ENCODE assay signal across 1 cellular context in the genomic region with DNA sequence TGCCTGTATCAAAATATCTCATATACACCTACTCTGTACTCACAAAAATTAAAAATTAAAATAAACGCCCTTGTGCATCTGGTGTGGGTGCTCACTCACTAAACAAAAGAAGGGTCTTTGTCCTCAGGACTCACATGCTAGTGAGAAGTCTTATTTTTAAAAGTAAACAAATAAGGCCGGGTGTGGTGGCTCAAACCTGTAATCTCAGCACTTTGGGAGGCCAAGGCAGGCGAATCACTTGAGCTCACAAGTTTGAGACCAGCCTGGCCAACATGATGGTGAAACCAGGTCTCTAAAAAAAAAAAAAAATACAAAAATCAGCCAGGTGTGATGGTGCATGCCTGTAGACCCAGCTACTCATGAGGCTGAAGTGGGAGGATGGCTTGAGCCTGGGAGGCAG.
TF ChIP-seq lines count a peak whose summit lies in the region.

No MANE protein-coding gene starts in this region.

TF ChIP-seq in A549, 52 proteins besides CTCF, POLR2A, EP300 and RAD21:
- TF ChIP-seq EHMT2 (IDR thresholded peaks at IDR 0.05; ENCODE audit: low read depth) (no peak), HOXA7 (CRISPR knock-in tag; IDR thresholded peaks at IDR 0.05) (no peak), CEBPB (IDR thresholded peaks at IDR 0.05) (no peak), NR3C1 (IDR thresholded peaks at IDR 0.05) (no peak), CHD4 (IDR thresholded peaks at IDR 0.05; ENCODE audit: borderline replicate concordance) (no peak)
- TF ChIP-seq, protein P1, sequence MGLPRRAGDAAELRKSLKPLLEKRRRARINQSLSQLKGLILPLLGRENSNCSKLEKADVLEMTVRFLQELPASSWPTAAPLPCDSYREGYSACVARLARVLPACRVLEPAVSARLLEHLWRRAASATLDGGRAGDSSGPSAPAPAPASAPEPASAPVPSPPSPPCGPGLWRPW (IDR thresholded peaks at IDR 0.05), result no peak
- TF ChIP-seq, protein P2, sequence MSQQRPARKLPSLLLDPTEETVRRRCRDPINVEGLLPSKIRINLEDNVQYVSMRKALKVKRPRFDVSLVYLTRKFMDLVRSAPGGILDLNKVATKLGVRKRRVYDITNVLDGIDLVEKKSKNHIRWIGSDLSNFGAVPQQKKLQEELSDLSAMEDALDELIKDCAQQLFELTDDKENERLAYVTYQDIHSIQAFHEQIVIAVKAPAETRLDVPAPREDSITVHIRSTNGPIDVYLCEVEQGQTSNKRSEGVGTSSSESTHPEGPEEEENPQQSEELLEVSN (IDR thresholded peaks at IDR 0.05; ENCODE audit: borderline replicate concordance, low read depth), result no peak
